19 cellular contexts compared by ENCODE assay signal in the genomic region with DNA sequence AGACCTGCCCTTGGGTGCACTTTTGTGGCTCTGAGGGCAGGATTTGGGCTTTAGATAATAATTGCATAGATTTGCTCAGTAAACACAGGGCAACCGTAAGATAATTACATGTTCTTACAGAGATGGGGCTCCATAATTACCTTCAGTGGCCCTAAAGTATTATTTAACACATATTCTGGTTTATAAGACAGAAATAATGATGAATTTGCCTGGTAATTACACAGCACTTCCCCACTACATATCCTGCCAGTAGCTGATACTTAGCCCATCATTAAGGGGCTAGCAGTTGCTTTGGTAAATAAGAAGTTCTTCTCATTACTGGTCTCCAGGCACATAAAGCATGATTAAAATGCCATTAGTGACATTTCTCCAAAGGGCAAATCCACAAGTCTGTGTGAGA.
DNase-seq lines count a peak whose midpoint lies in the region; ATAC-seq and TF ChIP-seq lines count a peak whose summit lies in the region.
"Had no signal": no experiment of that assay in that cellular context is flagged by ENCODE, and none has a peak within 500 bp of the region (broad histone marks: within the 10 kb centered on the region; RNA-seq: fewer than 3 reads in every experiment).

No MANE protein-coding gene starts in this region.

- H3K36me3 ChIP-seq in psoas muscle (ENCODE audit: insufficient read depth in 1 of 2, low read depth in 1 of 2) (no peaks in the 10 kb centered on the region), left ventricle myocardium inferior (no peaks in the 10 kb centered on the region)

- H3K9me3 ChIP-seq in psoas muscle (no peaks in the 10 kb centered on the region), left ventricle myocardium inferior (replicated peaks) (no peaks in the 10 kb centered on the region)

- DNase-seq in EH (ENCODE audit: low read depth) (peak; percentile 47), NCI-H1105 (lab: John Stamatoyannopoulos, UW) (peak; percentile 67), NCI-H2081 treated with DMSO at 0.1 percent for 48 hours (lab: John Stamatoyannopoulos, UW) (peak; percentile 62), NCI-H774 (lab: John Stamatoyannopoulos, UW) (peak; percentile 16), psoas muscle (no peak), coronary artery (ENCODE audit: low spot score) (no peak), left ventricle myocardium inferior (no peak)
- DNase-seq: DMS53, EL, GF-D8, MM.1S, NCI-H1048, NCI-H187 treated with DMSO at 0.1 percent for 48 hours, NCI-H2171 treated with DMSO at 0.1 percent for 48 hours, NCI-H446 treated with DMSO at 0.1 percent for 48 hours, NCI-H82, Right ventricle myocardium superior had no signal

- 97 to 98% (median 97%) methylated on average over 1 of the region's 1 CpG for WGBS in psoas muscle, 3 donors

- ATAC-seq in psoas muscle (no peak), HG02884 (IDR thresholded peaks at IDR 0.05; ENCODE audit: unreplicated experiment) (no peak)
- ATAC-seq: K562 had no signal

- H3K27ac ChIP-seq in psoas muscle (no peak overlapping the region), coronary artery (no peak overlapping the region), left ventricle myocardium inferior (replicated peaks) (no peak overlapping the region)

- H3K4me3 ChIP-seq in psoas muscle (no peak overlapping the region), coronary artery (no peak overlapping the region), left ventricle myocardium inferior (no peak overlapping the region)
- H3K4me3 ChIP-seq: K562 had no signal

- H3K27me3 ChIP-seq in psoas muscle (ENCODE audit: insufficient read depth in 3 of 3, low read length in 2 of 3) (no peaks in the 10 kb centered on the region), left ventricle myocardium inferior (ENCODE audit: low read depth) (no peaks in the 10 kb centered on the region)

- TF ChIP-seq CTCF in psoas muscle (IDR thresholded peaks at IDR 0.05): no peak
- TF ChIP-seq CTCF in coronary artery (IDR thresholded peaks at IDR 0.05): no peak
- no peak for TF ChIP-seq CTCF in left ventricle myocardium inferior (IDR thresholded peaks at IDR 0.05; ENCODE audit: borderline replicate concordance)

- H3K4me1 ChIP-seq in psoas muscle: peaks cover 13% of the 10 kb centered on the region
- H3K4me1 ChIP-seq in left ventricle myocardium inferior: peaks cover 35% of the 10 kb centered on the region

- intact Hi-C loops in psoas muscle (cut with DNase I) (no loop called here), left ventricle myocardium inferior (cut with micrococcal nuclease) (no loop called here)

Comparison
In these comparisons a context has a peak if more than half of its experiments do, and no peak if none do; other contexts are left out.
1. DNase-seq: peak in EH (single experiment), NCI-H1105 (single experiment), NCI-H2081 treated with DMSO at 0.1 percent for 48 hours (single experiment) and NCI-H774 (single experiment); none in psoas muscle (0 of 2), coronary artery (single experiment) and left ventricle myocardium inferior (single experiment).